In the genomic region with DNA sequence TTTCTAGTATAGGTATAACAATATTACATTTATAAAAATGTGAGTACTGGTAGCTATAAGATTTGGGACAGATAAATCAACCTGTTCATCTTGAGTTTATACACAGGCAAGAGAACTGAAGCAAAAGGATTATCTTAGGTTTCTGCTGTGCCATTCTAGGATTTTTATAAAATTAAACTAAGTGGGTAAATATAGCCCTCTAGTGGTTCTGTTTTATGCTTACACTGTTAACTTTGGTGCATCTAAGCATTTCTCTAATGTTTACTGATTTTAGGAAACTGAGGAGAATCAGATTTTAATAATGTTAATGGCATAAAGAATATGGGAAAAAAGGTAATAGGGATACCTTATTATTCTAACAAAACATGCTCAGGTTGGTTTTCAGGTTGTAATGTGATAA, we compare ENCODE assay signal across 8 cellular contexts. TPM values are rescaled to one million over a fixed set of nuclear protein-coding genes. Genes with fewer than 3 reads are reported as not detected.
DNase-seq lines count a peak whose midpoint lies in the region; ATAC-seq and TF ChIP-seq lines count a peak whose summit lies in the region.

No MANE protein-coding gene starts in this region.

- H3K4me1 Mint-ChIP-seq in glutamatergic neuron (ENCODE audit: low read depth, unreplicated experiment), result no peaks in the 10 kb centered on the region

- H3K4me3 ChIP-seq in upper lobe of right lung, result no peak overlapping the region

- H3K27ac ChIP-seq in upper lobe of right lung, result no peak overlapping the region

- intact Hi-C loops in upper lobe of right lung (cut with DNase I), result no loop called here

- no peaks in the 10 kb centered on the region for H3K36me3 Mint-ChIP-seq in glutamatergic neuron (ENCODE audit: unreplicated experiment)

- peak; percentile 66 for TF ChIP-seq CTCF in glutamatergic neuron (IDR thresholded peaks at IDR 0.05; ENCODE audit: partially characterized antibody, unreplicated experiment)
- TF ChIP-seq CTCF in upper lobe of right lung (IDR thresholded peaks at IDR 0.05), result peak; percentile 60

- H3K4me1 ChIP-seq in upper lobe of right lung, result no peaks in the 10 kb centered on the region

- peak; percentile 65 for ATAC-seq in HG02678 (IDR thresholded peaks at IDR 0.05; ENCODE audit: unreplicated experiment)
- ATAC-seq in upper lobe of right lung, result peak; percentile 26
- no peak for ATAC-seq in HG03135 (IDR thresholded peaks at IDR 0.05; ENCODE audit: unreplicated experiment)

- no peaks in the 10 kb centered on the region for H3K9me3 Mint-ChIP-seq in glutamatergic neuron (ENCODE audit: unreplicated experiment)

- DNase-seq in NCI-H1694 treated with DMSO at 0.1 percent for 48 hours (lab: John Stamatoyannopoulos, UW) (peak; percentile 1), NCI-H1694 (lab: John Stamatoyannopoulos, UW) (no peak), SW480 (ENCODE audit: low spot score) (peak; percentile 41), glutamatergic neuron (no peak), upper lobe of right lung (no peak)
- DNase-seq in stimulated activated CD4-positive, alpha-beta T cell treated with anti-CD3 and anti-CD28 coated beads, Interleukin-4, amount 100 ng/mL, for 24 hours, result no peak

- peaks cover 33% of the 10 kb centered on the region for H3K36me3 ChIP-seq in upper lobe of right lung

- no peaks in the 10 kb centered on the region for H3K27me3 Mint-ChIP-seq in glutamatergic neuron (ENCODE audit: unreplicated experiment)

- no peak overlapping the region for H3K4me3 Mint-ChIP-seq in glutamatergic neuron (ENCODE audit: unreplicated experiment)

- no peak overlapping the region for H3K27ac Mint-ChIP-seq in glutamatergic neuron (ENCODE audit: unreplicated experiment)

- H3K27me3 ChIP-seq in upper lobe of right lung, result no peaks in the 10 kb centered on the region

- H3K9me3 ChIP-seq in upper lobe of right lung, result no peaks in the 10 kb centered on the region

RNA-seq across cellular contexts. Expression of gene RRH, which starts 1.1 kb away (rescaled TPM):
- total RNA-seq in glutamatergic neuron (ENCODE audit: unreplicated experiment) (0.29 TPM), upper lobe of right lung (not detected)

RNA-seq across cellular contexts. Expression of gene GAR1, which starts 11.2 kb away (rescaled TPM):
- total RNA-seq in glutamatergic neuron (ENCODE audit: unreplicated experiment) (9.1 TPM), upper lobe of right lung (12.2 TPM)

RNA-seq across cellular contexts. Expression of gene LRIT3, which starts 21.2 kb away (rescaled TPM):
- total RNA-seq in glutamatergic neuron (ENCODE audit: unreplicated experiment) (0.12 TPM), upper lobe of right lung (0.14 TPM)

RNA-seq across cellular contexts. Expression of gene CFI, which starts 24.9 kb away (rescaled TPM):
- total RNA-seq in glutamatergic neuron (ENCODE audit: unreplicated experiment), result not detected
- total RNA-seq in upper lobe of right lung, result 61.0 TPM

Comparison
In these comparisons a context has a peak if more than half of its experiments do, and no peak if none do; other contexts are left out.
1. DNase-seq: peak in NCI-H1694 treated with DMSO at 0.1 percent for 48 hours (single experiment) and SW480 (single experiment); none in NCI-H1694 (single experiment), glutamatergic neuron (single experiment), upper lobe of right lung (single experiment) and stimulated activated CD4-positive, alpha-beta T cell treated with anti-CD3 and anti-CD28 coated beads, Interleukin-4, amount 100 ng/mL, for 24 hours (single experiment).